In the genomic region with DNA sequence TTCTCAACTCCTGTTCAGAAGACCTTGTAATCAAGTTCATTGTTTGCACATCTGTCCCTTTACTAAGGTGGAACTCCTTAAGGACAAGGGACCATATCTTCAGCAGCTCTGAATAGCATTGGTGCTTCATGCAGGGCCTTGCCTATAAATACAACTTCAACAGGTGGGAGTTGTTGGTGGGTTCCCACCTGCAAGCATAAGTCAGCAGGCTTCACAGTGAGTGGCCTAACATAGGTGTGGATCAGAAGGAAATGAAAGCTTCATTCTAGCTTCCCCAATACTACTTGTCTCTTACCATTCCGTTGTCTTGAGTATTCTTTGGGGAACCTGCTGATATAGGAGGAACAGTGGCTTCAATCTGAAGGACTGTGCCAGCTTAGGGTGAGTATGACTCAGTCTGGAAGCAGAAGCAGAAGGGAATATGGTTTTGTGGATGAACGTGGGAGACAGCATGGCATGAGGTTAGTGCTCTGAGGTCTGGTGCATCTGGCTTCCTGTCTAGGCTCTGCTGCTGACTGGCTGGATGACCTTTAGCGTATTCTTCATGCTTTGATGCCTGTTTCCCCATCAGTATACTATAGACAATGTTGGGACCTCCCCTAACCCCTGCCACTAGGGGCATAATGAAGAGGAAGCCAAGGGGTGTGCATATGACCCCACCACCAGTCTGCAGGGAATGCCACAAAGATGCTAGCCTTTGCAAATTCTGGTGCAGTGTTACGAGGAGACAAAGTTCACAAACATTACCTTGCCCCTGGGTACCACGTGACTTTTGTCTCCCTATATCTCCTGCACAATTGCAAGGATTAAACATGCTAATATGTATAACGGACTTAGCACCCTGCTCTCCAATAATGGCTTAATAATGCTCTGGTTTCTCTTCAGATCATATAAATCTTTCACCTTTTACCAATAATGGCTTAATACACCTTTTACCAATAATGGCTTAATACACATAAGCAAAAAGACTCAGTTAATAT, we compare ENCODE assay signal across 8 cellular contexts.
DNase-seq lines count a peak whose midpoint lies in the region; ATAC-seq and TF ChIP-seq lines count a peak whose summit lies in the region.

No MANE protein-coding gene starts in this region.

- no peaks in the 10 kb centered on the region for H3K9me3 ChIP-seq in ovary

- H3K36me3 Mint-ChIP-seq in activated CD4-positive, alpha-beta T cell treated with anti-CD3 and anti-CD28 coated beads, Interleukin-2, amount 10 ng/mL, durations not matched to agents 24 days and 14 days (ENCODE audit: low read depth), result peaks cover 5% of the 10 kb centered on the region
- no peaks in the 10 kb centered on the region for H3K36me3 Mint-ChIP-seq in naive B cell

- H3K27ac ChIP-seq in ovary, result no peak overlapping the region

- TF ChIP-seq POLR2A in ovary (IDR thresholded peaks at IDR 0.05), result no peak

- H3K27ac Mint-ChIP-seq in activated CD4-positive, alpha-beta T cell treated with anti-CD3 and anti-CD28 coated beads, Interleukin-2, amount 10 ng/mL, durations not matched to agents 24 days and 14 days, result peak overlapping the region; percentile 82
- H3K27ac Mint-ChIP-seq in naive B cell, result peak overlapping the region; percentile 69 to 98 (median 98)

- H3K9me3 Mint-ChIP-seq in activated CD4-positive, alpha-beta T cell treated with anti-CD3 and anti-CD28 coated beads, Interleukin-2, amount 10 ng/mL, durations not matched to agents 24 days and 14 days, result no peaks in the 10 kb centered on the region
- no peaks in the 10 kb centered on the region for H3K9me3 Mint-ChIP-seq in naive B cell

- no peaks in the 10 kb centered on the region for H3K27me3 ChIP-seq in ovary

- intact Hi-C loops in activated CD4-positive, alpha-beta T cell treated with anti-CD3 and anti-CD28 coated beads, Interleukin-2, amount 10 ng/mL, durations not matched to agents 24 days and 14 days (cut with micrococcal nuclease), result loop anchor here (10.0 kb wide), 1 partner anchor 528 kb away; no protein-coding TSS in a partner anchor
- intact Hi-C loops in ovary (cut with DNase I), result no loop called here

- H3K4me3 ChIP-seq in ovary, result no peak overlapping the region

- H3K27me3 Mint-ChIP-seq in activated CD4-positive, alpha-beta T cell treated with anti-CD3 and anti-CD28 coated beads, Interleukin-2, amount 10 ng/mL, durations not matched to agents 24 days and 14 days, result no peaks in the 10 kb centered on the region
- H3K27me3 Mint-ChIP-seq in naive B cell, result no peaks in the 10 kb centered on the region

- no peaks in the 10 kb centered on the region for H3K36me3 ChIP-seq in ovary

- H3K4me1 ChIP-seq in ovary (ENCODE audit: insufficient read depth), result peaks cover 5% of the 10 kb centered on the region

- peak overlapping the region; percentile 18 for H3K4me3 Mint-ChIP-seq in activated CD4-positive, alpha-beta T cell treated with anti-CD3 and anti-CD28 coated beads, Interleukin-2, amount 10 ng/mL, durations not matched to agents 24 days and 14 days
- H3K4me3 Mint-ChIP-seq in naive B cell, result peak overlapping the region; percentile 22 to 83 (median 73)

- TF ChIP-seq CTCF in ovary (IDR thresholded peaks at IDR 0.05), result no peak

- TF ChIP-seq EP300 in ovary (IDR thresholded peaks at IDR 0.05), result no peak

- peaks cover 88% of the 10 kb centered on the region for H3K4me1 Mint-ChIP-seq in activated CD4-positive, alpha-beta T cell treated with anti-CD3 and anti-CD28 coated beads, Interleukin-2, amount 10 ng/mL, durations not matched to agents 24 days and 14 days
- peaks cover 77 to 100% (median 93%) of the 10 kb centered on the region in 3 donors for H3K4me1 Mint-ChIP-seq in naive B cell

- in situ Hi-C loops in SK-MEL-5 (cut with HindIII; ENCODE audit: low pct_unique_long_range_greater_than_20kb, low sequenced_read_pairs), result no loop called here

- ATAC-seq in HG02885 (IDR thresholded peaks at IDR 0.05; ENCODE audit: poor library complexity, unreplicated experiment), result peak; percentile 44
- peak; percentile 64 to 69 for ATAC-seq in naive B cell (ENCODE audit: low read depth in 2 of 2)

- DNase-seq in activated CD4-positive, alpha-beta T cell treated with anti-CD3 and anti-CD28 coated beads, Interleukin-2, amount 10 ng/mL, durations not matched to agents 24 days and 14 days, result peak; percentile 71
- no peak for DNase-seq in activated CD4-positive, alpha-beta T cell treated with anti-CD3 and anti-CD28 coated beads for 1 hour
- DNase-seq in SK-MEL-5 (ENCODE audit: low read depth, low spot score), result peak; percentile 4
- DNase-seq in naive B cell, result peak; percentile 83
- DNase-seq in ovary, result no peak
- no peak for DNase-seq in DMS153 treated with DMSO at 0.1 percent for 48 hours (lab: John Stamatoyannopoulos, UW; ENCODE audit: unreplicated experiment)
- no peak for DNase-seq in mesenteric fat pad (ENCODE audit: low spot score)

- WGBS in ovary, 3 donors, result 90 to 96% (median 93%) methylated on average over 6 of the region's 6 CpGs

Comparison
In these comparisons a context has a peak if more than half of its experiments do, and no peak if none do; other contexts are left out.
1. DNase-seq: peak in activated CD4-positive, alpha-beta T cell treated with anti-CD3 and anti-CD28 coated beads, Interleukin-2, amount 10 ng/mL, durations not matched to agents 24 days and 14 days (single experiment), SK-MEL-5 (single experiment) and naive B cell (single experiment); none in activated CD4-positive, alpha-beta T cell treated with anti-CD3 and anti-CD28 coated beads for 1 hour (single experiment), ovary (0 of 5), DMS153 treated with DMSO at 0.1 percent for 48 hours (single experiment) and mesenteric fat pad (single experiment).